Comparison of ENCODE assay signal across 8 cellular contexts in genomic region chr4:7103031-7103598, GRCh38. TPM values are rescaled to one million over a fixed set of nuclear protein-coding genes. Genes with fewer than 3 reads are reported as not detected.
A peak's percentile ranks its signal among the peaks of the same experiment; 100 is the strongest.
DNase-seq lines count a peak whose midpoint lies in the region; ATAC-seq and TF ChIP-seq lines count a peak whose summit lies in the region.

No MANE protein-coding gene starts in this region.

- POLR2A ChIA-PET in AG04450 (lab: Yijun Ruan, JAX): no interaction called here
- POLR2A ChIA-PET in activated CD4-positive, alpha-beta T cell treated with anti-CD3 and anti-CD28 coated beads, Interleukin-2, amount 10 ng/mL, durations not matched to agents 7 days and 5 days (lab: Charles Lee): no interaction called here

- H3K4me1 Mint-ChIP-seq in activated CD4-positive, alpha-beta T cell treated with anti-CD3 and anti-CD28 coated beads, Interleukin-2, amount 10 ng/mL, durations not matched to agents 7 days and 5 days: peaks cover 16% of the 10 kb centered on the region
- peaks cover 31% of the 10 kb centered on the region for H3K4me1 Mint-ChIP-seq in dendritic cell treated with granulocyte-macrophage colony-stimulating factor and Interleukin-4, amounts not matched to agents 40 ng/mL and 50 ng/mL, for 4 days (ENCODE audit: low read depth)

- TF ChIP-seq CTCF in AG04450 (IDR thresholded peaks at IDR 0.05; ENCODE audit: low read depth, low read length) (no peak), lower leg skin (IDR thresholded peaks at IDR 0.05) (no peak)

- DNase-seq in AG04450 (ENCODE audit: low read depth, low spot score): no peak
- DNase-seq in NCI-H510A (lab: John Stamatoyannopoulos, UW): peak; percentile 44
- peak; percentile 86 for DNase-seq in activated CD4-positive, alpha-beta T cell treated with anti-CD3 and anti-CD28 coated beads, Interleukin-2, amount 10 ng/mL, durations not matched to agents 7 days and 5 days
- DNase-seq in lower leg skin (ENCODE audit: low spot score in 2 of 2): peak; percentile 87 to 97
- DNase-seq in stimulated activated CD4-positive, alpha-beta T cell treated with anti-CD3 and anti-CD28 coated beads, Interleukin-4, amount 100 ng/mL, for 24 hours: peak; percentile 80

- peak overlapping the region; percentile 84 for H3K27ac Mint-ChIP-seq in activated CD4-positive, alpha-beta T cell treated with anti-CD3 and anti-CD28 coated beads, Interleukin-2, amount 10 ng/mL, durations not matched to agents 7 days and 5 days
- peak overlapping the region; percentile 93 for H3K27ac Mint-ChIP-seq in dendritic cell treated with granulocyte-macrophage colony-stimulating factor and Interleukin-4, amounts not matched to agents 40 ng/mL and 50 ng/mL, for 4 days

- peak overlapping the region; percentile 87 for H3K4me3 Mint-ChIP-seq in activated CD4-positive, alpha-beta T cell treated with anti-CD3 and anti-CD28 coated beads, Interleukin-2, amount 10 ng/mL, durations not matched to agents 7 days and 5 days
- peak overlapping the region; percentile 94 for H3K4me3 Mint-ChIP-seq in dendritic cell treated with granulocyte-macrophage colony-stimulating factor and Interleukin-4, amounts not matched to agents 40 ng/mL and 50 ng/mL, for 4 days

- no peak overlapping the region for H3K27ac ChIP-seq in AG04450 (ENCODE audit: low read depth, low read length)

- H3K27me3 Mint-ChIP-seq in activated CD4-positive, alpha-beta T cell treated with anti-CD3 and anti-CD28 coated beads, Interleukin-2, amount 10 ng/mL, durations not matched to agents 7 days and 5 days: peaks cover 14% of the 10 kb centered on the region
- peaks cover 29% of the 10 kb centered on the region for H3K27me3 Mint-ChIP-seq in dendritic cell treated with granulocyte-macrophage colony-stimulating factor and Interleukin-4, amounts not matched to agents 40 ng/mL and 50 ng/mL, for 4 days

- H3K27me3 ChIP-seq in AG04450 (ENCODE audit: control insufficient read depth, insufficient read depth, low read length): peaks cover 26% of the 10 kb centered on the region

- ATAC-seq in GM18868 (IDR thresholded peaks at IDR 0.05; ENCODE audit: unreplicated experiment) (peak; percentile 85), HG03097 (IDR thresholded peaks at IDR 0.05; ENCODE audit: low FRiP score, unreplicated experiment) (peak; percentile 77)

- H3K4me3 ChIP-seq in AG04450 (ENCODE audit: low read depth, low read length) (peak overlapping the region; percentile 70), lower leg skin (ENCODE audit: low read depth, poor library complexity, severe bottlenecking) (peak overlapping the region; percentile 38)

- H3K9me3 ChIP-seq in AG04450 (ENCODE audit: control insufficient read depth, insufficient read depth, low read length): peaks cover 3% of the 10 kb centered on the region; the same call in 1 of the 2 replicates

- WGBS in lower leg skin, 2 donors: 1 to 2% methylated on average over 28 to 31 of the region's 34 CpGs

- intact Hi-C loops in dendritic cell treated with granulocyte-macrophage colony-stimulating factor and Interleukin-4, amounts not matched to agents 40 ng/mL and 50 ng/mL, for 4 days (cut with micrococcal nuclease): loop anchor here (2.0 kb wide), 1 partner anchor 60 kb away; the partner anchor contains the start of gene TADA2B
- intact Hi-C loops in lower leg skin (cut with DNase I; ENCODE audit: low total_unique reads): no loop called here

- H3K36me3 Mint-ChIP-seq in activated CD4-positive, alpha-beta T cell treated with anti-CD3 and anti-CD28 coated beads, Interleukin-2, amount 10 ng/mL, durations not matched to agents 7 days and 5 days (ENCODE audit: low read depth): no peaks in the 10 kb centered on the region
- peaks cover 6% of the 10 kb centered on the region for H3K36me3 Mint-ChIP-seq in dendritic cell treated with granulocyte-macrophage colony-stimulating factor and Interleukin-4, amounts not matched to agents 40 ng/mL and 50 ng/mL, for 4 days (ENCODE audit: low read depth)

- peak in 1 of 2 donors; percentile 50 for TF ChIP-seq POLR2A in lower leg skin (IDR thresholded peaks at IDR 0.05)

- no peaks in the 10 kb centered on the region for H3K9me3 Mint-ChIP-seq in activated CD4-positive, alpha-beta T cell treated with anti-CD3 and anti-CD28 coated beads, Interleukin-2, amount 10 ng/mL, durations not matched to agents 7 days and 5 days
- no peaks in the 10 kb centered on the region for H3K9me3 Mint-ChIP-seq in dendritic cell treated with granulocyte-macrophage colony-stimulating factor and Interleukin-4, amounts not matched to agents 40 ng/mL and 50 ng/mL, for 4 days

- CTCF ChIA-PET in AG04450 (lab: Charles Lee): interaction anchor here (0.6 to 2.8 kb wide), 12 partner anchors 10 to 277 kb away, joined by 3 to 20 read pairs (median 8); no protein-coding TSS in a partner anchor
- CTCF ChIA-PET in activated CD4-positive, alpha-beta T cell treated with anti-CD3 and anti-CD28 coated beads, Interleukin-2, amount 10 ng/mL, durations not matched to agents 7 days and 5 days (lab: Charles Lee): interaction anchor here (1.5 to 1.6 kb wide), 3 partner anchors 19 to 33 kb away, joined by 4 to 6 read pairs (median 4); no protein-coding TSS in a partner anchor

RNA-seq across cellular contexts. Expression of gene GRPEL1, which starts 35.3 kb away (rescaled TPM):
- 34.5 and 39.4 TPM in 2 replicates for polyA plus RNA-seq in AG04450 (2011; rRNA removed)
- polyA minus RNA-seq in AG04450 (2011; rRNA and poly(A)+ RNA removed): 16.2 and 20.5 TPM in 2 replicates
- total RNA-seq in activated CD4-positive, alpha-beta T cell treated with anti-CD3 and anti-CD28 coated beads, Interleukin-2, amount 10 ng/mL, durations not matched to agents 7 days and 5 days: 10 to 100 TPM; 34.8 to 35.4 TPM
- total RNA-seq in lower leg skin: 10 to 100 TPM; 20.8 to 24.0 (median 21.6) TPM

RNA-seq across cellular contexts. Expression of gene TADA2B, which starts 59.9 kb away (rescaled TPM):
- polyA plus RNA-seq in AG04450 (2011; rRNA removed): 6.4 and 6.5 TPM in 2 replicates
- polyA minus RNA-seq in AG04450 (2011; rRNA and poly(A)+ RNA removed): 5.7 and 6.0 TPM in 2 replicates
- 10 to 100 TPM; 25.5 to 26.1 TPM for total RNA-seq in activated CD4-positive, alpha-beta T cell treated with anti-CD3 and anti-CD28 coated beads, Interleukin-2, amount 10 ng/mL, durations not matched to agents 7 days and 5 days
- 10 to 100 TPM; 26.2 to 30.0 (median 27.2) TPM for total RNA-seq in lower leg skin
